ENCODE assay signal across 8 cellular contexts in the genomic region with DNA sequence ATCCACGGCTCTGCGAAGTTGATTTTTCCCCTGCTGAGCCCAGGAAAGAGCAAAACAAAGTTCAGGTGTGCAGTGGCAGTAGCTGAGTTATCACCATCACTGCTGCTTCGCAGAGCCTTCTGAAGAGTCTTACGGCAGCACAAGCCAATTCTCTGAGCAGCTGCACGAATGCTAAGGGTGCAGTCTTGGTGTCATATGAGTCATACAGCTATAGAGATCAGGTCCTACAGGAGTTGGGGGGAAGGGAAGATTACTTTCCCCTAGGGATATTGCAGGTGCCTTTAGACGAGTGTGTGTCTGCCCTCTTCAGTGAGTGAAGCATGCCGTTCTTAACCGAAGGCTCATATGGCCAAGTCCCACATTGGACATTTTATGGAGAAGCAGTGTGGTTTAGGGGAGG.
DNase-seq lines count a peak whose midpoint lies in the region; ATAC-seq and TF ChIP-seq lines count a peak whose summit lies in the region.

No MANE protein-coding gene starts in this region.

- H3K27ac Mint-ChIP-seq in activated T-cell treated with anti-CD3 and anti-CD28 coated beads, Interleukin-2, amount 50 U/mL, for 24 hours = no peak overlapping the region

- no peak overlapping the region for H3K4me3 Mint-ChIP-seq in activated T-cell treated with anti-CD3 and anti-CD28 coated beads, Interleukin-2, amount 50 U/mL, for 24 hours

- peaks cover 60% of the 10 kb centered on the region for H3K36me3 Mint-ChIP-seq in activated T-cell treated with anti-CD3 and anti-CD28 coated beads, Interleukin-2, amount 50 U/mL, for 24 hours (ENCODE audit: low read depth)

- peak; percentile 47 for ATAC-seq in HG02642 (IDR thresholded peaks at IDR 0.05; ENCODE audit: poor library complexity, unreplicated experiment)

- H3K4me3 ChIP-seq in NB4 (ENCODE audit: low read depth, low read length) = no peak overlapping the region

- H3K27me3 Mint-ChIP-seq in activated T-cell treated with anti-CD3 and anti-CD28 coated beads, Interleukin-2, amount 50 U/mL, for 24 hours = no peaks in the 10 kb centered on the region

- H3K9me3 Mint-ChIP-seq in activated T-cell treated with anti-CD3 and anti-CD28 coated beads, Interleukin-2, amount 50 U/mL, for 24 hours = no peaks in the 10 kb centered on the region

- peak; percentile 60 for DNase-seq in activated T-cell treated with anti-CD3 and anti-CD28 coated beads, Interleukin-2, amount 50 U/mL, for 24 hours
- DNase-seq in activated T-cell treated with anti-CD3 and anti-CD28 coated beads, Interleukin-2, amount 50 U/mL, for 1 hour = no peak
- DNase-seq in NB4 (ENCODE audit: low read depth) = peak; percentile 9
- DNase-seq in stimulated activated CD4-positive, alpha-beta T cell treated with anti-CD3 and anti-CD28 coated beads, Interleukin-4, amount 100 ng/mL, for 1 hour = peak; percentile 25
- DNase-seq in OCI-M1 (lab: John Stamatoyannopoulos, UW) = no peak
- no peak for DNase-seq in NCI-H1092 (lab: John Stamatoyannopoulos, UW)
- DNase-seq in GOT3 (lab: John Stamatoyannopoulos, UW) = no peak

- no peak for TF ChIP-seq POLR2A in NB4 (IDR thresholded peaks at IDR 0.05; ENCODE audit: extremely low read depth, insufficient read length)

- TF ChIP-seq CTCF in NB4 (IDR thresholded peaks at IDR 0.05; ENCODE audit: low read depth, low read length) = no peak

- H3K4me1 Mint-ChIP-seq in activated T-cell treated with anti-CD3 and anti-CD28 coated beads, Interleukin-2, amount 50 U/mL, for 24 hours (ENCODE audit: low read depth) = peaks cover 53% of the 10 kb centered on the region

Comparison
In these comparisons a context has a peak if more than half of its experiments do, and no peak if none do; other contexts are left out.
1. DNase-seq: peak in activated T-cell treated with anti-CD3 and anti-CD28 coated beads, Interleukin-2, amount 50 U/mL, for 24 hours (single experiment), NB4 (single experiment) and stimulated activated CD4-positive, alpha-beta T cell treated with anti-CD3 and anti-CD28 coated beads, Interleukin-4, amount 100 ng/mL, for 1 hour (single experiment); none in activated T-cell treated with anti-CD3 and anti-CD28 coated beads, Interleukin-2, amount 50 U/mL, for 1 hour (single experiment), OCI-M1 (single experiment), NCI-H1092 (single experiment) and GOT3 (single experiment).